1 cellular context compared by ENCODE assay signal in genomic region chr14:100204835-100205167, GRCh38. TPM values are rescaled to one million over a fixed set of nuclear protein-coding genes. Genes with fewer than 3 reads are reported as not detected.
"Had no signal": no experiment of that assay in that cellular context is flagged by ENCODE, and none has a peak within 500 bp of the region (broad histone marks: within the 10 kb centered on the region; RNA-seq: fewer than 3 reads in every experiment).

No MANE protein-coding gene starts in this region.

RNA-seq across cellular contexts. Expression of gene DEGS2, which starts 45.4 kb away (rescaled TPM):
- total RNA-seq: endothelial cell of umbilical vein had no signal
